ENCODE assay signal across 8 cellular contexts in the genomic region with DNA sequence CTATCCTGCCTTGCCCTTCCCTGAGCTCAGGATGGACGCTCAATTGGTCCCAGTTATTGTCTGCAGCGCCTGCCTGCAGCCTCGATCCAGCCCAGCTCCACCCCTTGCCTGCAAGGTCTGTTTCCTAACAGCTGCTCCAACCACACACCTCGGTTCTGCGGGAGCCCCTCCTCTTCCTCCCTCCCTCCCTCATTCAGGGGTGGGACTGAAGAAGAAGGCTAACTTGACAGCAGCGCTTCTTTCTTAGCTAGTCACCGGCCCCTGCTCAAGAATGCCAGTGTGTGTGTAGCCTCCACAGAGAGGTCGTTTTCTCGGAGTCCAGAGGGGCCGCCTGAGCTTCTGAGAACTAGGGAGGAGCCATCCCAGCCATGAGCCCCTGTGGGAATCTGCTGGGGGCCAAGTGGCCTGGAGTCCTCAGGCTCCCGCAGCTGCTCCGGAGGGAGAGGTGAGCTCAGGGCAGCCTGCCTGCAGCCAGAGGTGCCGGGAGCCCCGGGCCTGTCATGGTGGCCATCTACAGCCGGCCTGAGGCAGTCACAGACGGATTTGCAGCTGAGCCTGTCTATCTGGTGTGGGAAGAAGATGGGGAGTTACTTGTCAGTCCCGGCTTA. TPM values are rescaled to one million over a fixed set of nuclear protein-coding genes. Genes with fewer than 3 reads are reported as not detected.
DNase-seq lines count a peak whose midpoint lies in the region; ATAC-seq and TF ChIP-seq lines count a peak whose summit lies in the region.

No MANE protein-coding gene starts in this region.

- 19 to 23% methylated on average over 17 of the region's 17 CpGs for WGBS in heart right ventricle, 2 donors
- WGBS in tibial nerve, 2 donors, result 10 to 25% methylated on average over 12 to 15 of the region's 17 CpGs

- H3K36me3 Mint-ChIP-seq in HFFc6 (ENCODE audit: low read depth), result no peaks in the 10 kb centered on the region
- H3K36me3 Mint-ChIP-seq in T-helper 2 cell treated with Interferon-gamma antibody and Interleukin-4, amounts not matched to agents 5 μg/mL and 100 μg/mL, for 36 hours (ENCODE audit: low read depth), result peaks cover 5% of the 10 kb centered on the region

- H3K9me3 ChIP-seq in heart right ventricle (no peaks in the 10 kb centered on the region), tibial nerve (no peaks in the 10 kb centered on the region)

- peak; percentile 92 to 96 (median 96) for ATAC-seq in heart right ventricle
- ATAC-seq in HG02981 (IDR thresholded peaks at IDR 0.05; ENCODE audit: unreplicated experiment), result no peak

- H3K4me1 Mint-ChIP-seq in HFFc6 (ENCODE audit: low read depth), result peaks cover 61% of the 10 kb centered on the region
- H3K4me1 Mint-ChIP-seq in T-helper 2 cell treated with Interferon-gamma antibody and Interleukin-4, amounts not matched to agents 5 μg/mL and 100 μg/mL, for 36 hours (ENCODE audit: low read depth), result peaks cover 36% of the 10 kb centered on the region

- H3K27me3 Mint-ChIP-seq in HFFc6 (ENCODE audit: insufficient read depth), result no peaks in the 10 kb centered on the region; the same call in 1 of the 2 replicates
- H3K27me3 Mint-ChIP-seq in T-helper 2 cell treated with Interferon-gamma antibody and Interleukin-4, amounts not matched to agents 5 μg/mL and 100 μg/mL, for 36 hours (ENCODE audit: low read depth), result no peaks in the 10 kb centered on the region

- H3K4me3 Mint-ChIP-seq in HFFc6, result peak overlapping the region; percentile 92
- H3K4me3 Mint-ChIP-seq in T-helper 2 cell treated with Interferon-gamma antibody and Interleukin-4, amounts not matched to agents 5 μg/mL and 100 μg/mL, for 36 hours, result peak overlapping the region; percentile 80

- H3K4me3 ChIP-seq in heart right ventricle, result peak overlapping the region; percentile 18 to 67 (median 57)
- peak overlapping the region; percentile 8 to 57 (median 32) for H3K4me3 ChIP-seq in tibial nerve

- H3K4me1 ChIP-seq in heart right ventricle (peaks cover 16 to 65% (median 50%) of the 10 kb centered on the region in 9 donors), tibial nerve (peaks cover 0 to 58% (median 20%) of the 10 kb centered on the region in 4 donors)

- DNase-seq in HFFc6, result peak; percentile 89
- peak; percentile 55 for DNase-seq in T-helper 2 cell treated with Interferon-gamma antibody and Interleukin-4, amounts not matched to agents 5 μg/mL and 100 μg/mL, for 36 hours (ENCODE audit: low spot score)
- peak; percentile 68 to 81 for DNase-seq in heart right ventricle
- peak in 9 of 10 donors; percentile 28 to 94 (median 58) for DNase-seq in posterior cingulate gyrus
- peak; percentile 56 to 72 for DNase-seq in tibial nerve (ENCODE audit: low spot score in 2 of 2)
- DNase-seq in NCI-H2196 (lab: John Stamatoyannopoulos, UW; ENCODE audit: unreplicated experiment), result no peak

- H3K27ac Mint-ChIP-seq in HFFc6, result peak overlapping the region; percentile 81
- H3K27ac Mint-ChIP-seq in T-helper 2 cell treated with Interferon-gamma antibody and Interleukin-4, amounts not matched to agents 5 μg/mL and 100 μg/mL, for 36 hours, result peak overlapping the region; percentile 39

- peak in 1 of 2 donors; percentile 55 for TF ChIP-seq EP300 in tibial nerve (IDR thresholded peaks at IDR 0.05)

- H3K36me3 ChIP-seq in heart right ventricle (peaks cover 0 to 19% (median 0%) of the 10 kb centered on the region in 9 donors), tibial nerve (peaks cover 0 to 4% (median 0%) of the 10 kb centered on the region in 3 donors)

- intact Hi-C loops in heart right ventricle (cut with DNase I), result loop anchor here in 1 of 10 donors (5.0 kb wide), 1 partner anchor 36 kb away; the partner anchor contains the start of gene LIMK2
- intact Hi-C loops in posterior cingulate gyrus (cut with DNase I), result no loop called here

- H3K9me3 Mint-ChIP-seq in HFFc6, result no peaks in the 10 kb centered on the region
- no peaks in the 10 kb centered on the region for H3K9me3 Mint-ChIP-seq in T-helper 2 cell treated with Interferon-gamma antibody and Interleukin-4, amounts not matched to agents 5 μg/mL and 100 μg/mL, for 36 hours

- H3K27me3 ChIP-seq in heart right ventricle (no peaks in the 10 kb centered on the region), tibial nerve (no peaks in the 10 kb centered on the region)

- TF ChIP-seq CTCF in HFFc6 (IDR thresholded peaks at IDR 0.05) (no peak), heart right ventricle (IDR thresholded peaks at IDR 0.05) (no peak), tibial nerve (IDR thresholded peaks at IDR 0.05) (no peak)

- TF ChIP-seq POLR2A in tibial nerve (IDR thresholded peaks at IDR 0.05), result peak in 1 of 2 donors; percentile 60

- H3K27ac ChIP-seq in angular gyrus (ENCODE audit: low read depth, low read length) (peak overlapping the region; percentile 13), heart right ventricle (peak overlapping the region in 8 of 10 donors; percentile 29 to 79 (median 66)), tibial nerve (peak overlapping the region in 3 of 4 donors; percentile 29 to 71 (median 68))

RNA-seq across cellular contexts. Expression of gene LIMK2, which starts 36.1 kb away (rescaled TPM):
- total RNA-seq in HFFc6 (2021; fragmentation: NEBNext Ultra II Directional; extraction: Animal tissue kit (Norgen Biotek cat#: 25700)), result 10 to 100 TPM; 27.9 to 31.4 (median 28.9) TPM
- 10 to 100 TPM in 5 of 10 donors, 1 to 10 TPM in 5; 6.5 to 18.8 (median 9.7) TPM for total RNA-seq in heart right ventricle
- polyA plus RNA-seq in heart right ventricle, result 10 to 100 TPM in 1 of 2 donors, 1 to 10 TPM in 1; 6.0 to 12.1 TPM
- 10 to 100 TPM; 50.0 to 67.2 (median 56.9) TPM for total RNA-seq in tibial nerve

RNA-seq across cellular contexts. Expression of gene PIK3IP1, which starts 44.0 kb away (rescaled TPM):
- total RNA-seq in HFFc6 (2021; fragmentation: NEBNext Ultra II Directional; extraction: Animal tissue kit (Norgen Biotek cat#: 25700)), result 10 to 100 TPM in 1 of 6 experiments, 1 to 10 TPM in 5; 8.3 to 11.3 (median 8.9) TPM
- total RNA-seq in heart right ventricle, result 10 to 100 TPM in 9 of 10 donors, 1 to 10 TPM in 1; 3.6 to 28.6 (median 17.6) TPM
- 1 to 10 TPM; 3.7 to 7.9 TPM for polyA plus RNA-seq in heart right ventricle
- 100 to 1,000 TPM in 1 of 4 donors, 10 to 100 TPM in 3; 54.8 to 106 (median 80.5) TPM for total RNA-seq in tibial nerve

Comparison
In these comparisons a context has a peak if more than half of its experiments do, and no peak if none do; other contexts are left out.
1. H3K27ac ChIP-seq: peak in every context shown above with its lines; median percentile 68 in tibial nerve; 66 in heart right ventricle; 13 in angular gyrus.